In the genomic region with DNA sequence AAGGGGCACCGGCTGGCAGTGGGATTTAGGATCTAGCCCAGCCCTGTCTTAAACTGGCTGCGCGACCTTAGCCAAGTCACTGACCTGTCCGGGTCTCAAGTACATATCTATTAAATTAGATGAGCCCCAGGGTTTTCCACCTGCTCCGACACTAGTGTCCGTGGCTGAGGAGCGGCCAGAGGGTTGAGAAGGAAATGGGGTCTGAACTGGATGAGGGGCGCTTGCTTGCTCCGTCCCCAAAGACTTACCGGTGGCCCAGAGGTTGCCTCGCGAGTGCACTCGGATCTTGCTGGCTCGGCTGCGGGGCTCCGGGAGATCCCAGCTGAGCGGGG, we compare ENCODE assay signal across 8 cellular contexts. TPM values are rescaled to one million over a fixed set of nuclear protein-coding genes. Genes with fewer than 3 reads are reported as not detected.
DNase-seq lines count a peak whose midpoint lies in the region; ATAC-seq and TF ChIP-seq lines count a peak whose summit lies in the region.

No MANE protein-coding gene starts in this region.

- 22 to 38% (median 24%) methylated on average over 10 to 17 of the region's 17 CpGs for WGBS in heart left ventricle, 4 donors
- WGBS in mesendoderm (ENCODE audit: extremely low coverage, insufficient coverage, low lambda C conversion rate) = no CpG with 5 or more reads among the region's 17 CpGs

- H3K4me3 ChIP-seq in heart left ventricle (peak overlapping the region; percentile 6 to 87 (median 70)), mesendoderm (ENCODE audit: low read length) (peak overlapping the region; percentile 36), vagina (peak overlapping the region; percentile 60 to 62)

- H3K4me1 Mint-ChIP-seq in brain = peaks cover 53% of the 10 kb centered on the region

- no peak for TF ChIP-seq CTCF in heart left ventricle (IDR thresholded peaks at IDR 0.05)
- no peak for TF ChIP-seq CTCF in brain (conservative IDR thresholded peaks at IDR 0.05)
- TF ChIP-seq CTCF in vagina (IDR thresholded peaks at IDR 0.05) = no peak

- DNase-seq in heart left ventricle (peak in 1 of 5 donors; percentile 27), cardiac septum (ENCODE audit: low spot score) (no peak), mesendoderm (no peak), vagina (ENCODE audit: extremely low spot score in 2 of 2) (no peak)
- DNase-seq in activated effector memory CD4-positive, alpha-beta T cell treated with Interleukin-2 at 50 U/mL for 16 hours = no peak

- H3K27me3 ChIP-seq in heart left ventricle (no peaks in the 10 kb centered on the region), mesendoderm (ENCODE audit: insufficient read depth, low read length, poor library complexity) (no peaks in the 10 kb centered on the region), vagina (no peaks in the 10 kb centered on the region)

- H2BK120ac ChIP-seq in mesendoderm (ENCODE audit: low read depth, low read length) = no peak overlapping the region

- peak overlapping the region; percentile 80 to 84 (median 83) for H3K4me3 Mint-ChIP-seq in brain

- H3K4ac ChIP-seq in mesendoderm (ENCODE audit: low read depth, low read length) = peak overlapping the region; percentile 49

- TF ChIP-seq POLR2A in heart left ventricle (IDR thresholded peaks at IDR 0.05) = no peak
- TF ChIP-seq POLR2A in vagina (IDR thresholded peaks at IDR 0.05) = no peak

- no peak overlapping the region for H2BK15ac ChIP-seq in mesendoderm (replicated peaks; ENCODE audit: low read depth)

- peak overlapping the region in 3 of 5 experiments; percentile 56 to 91 (median 72) for H3K27ac Mint-ChIP-seq in brain

- peaks cover 10% of the 10 kb centered on the region for H3K27me3 Mint-ChIP-seq in brain

- no peak overlapping the region for H4K5ac ChIP-seq in mesendoderm (ENCODE audit: low read length)

- H3K18ac ChIP-seq in mesendoderm (ENCODE audit: low read length) = peak overlapping the region; percentile 61

- no peaks in the 10 kb centered on the region for H3K36me3 Mint-ChIP-seq in brain

- H3K4me1 ChIP-seq in heart left ventricle (peaks cover 0 to 46% (median 25%) of the 10 kb centered on the region in 12 donors), mesendoderm (ENCODE audit: control insufficient read depth, low read depth, low read length) (peaks cover 10% of the 10 kb centered on the region), vagina (peaks cover 29% of the 10 kb centered on the region)

- H3K4me2 ChIP-seq in mesendoderm (ENCODE audit: low read length) = peak overlapping the region; percentile 71

- H3K9me3 ChIP-seq in heart left ventricle (no peaks in the 10 kb centered on the region), vagina (no peaks in the 10 kb centered on the region)

- peak overlapping the region; percentile 87 for H3K56ac ChIP-seq in mesendoderm (ENCODE audit: low read length)

- no peak overlapping the region for H2AK5ac ChIP-seq in mesendoderm (ENCODE audit: low read length)

- ATAC-seq in heart left ventricle = no peak
- no peak for ATAC-seq in GM19328 (IDR thresholded peaks at IDR 0.05; ENCODE audit: unreplicated experiment)
- no peak for ATAC-seq in HG02798 (IDR thresholded peaks at IDR 0.05; ENCODE audit: poor library complexity, unreplicated experiment)

- peak overlapping the region; percentile 16 for H4K8ac ChIP-seq in mesendoderm (ENCODE audit: low read depth, low read length)

- peak overlapping the region; percentile 77 for H3K9ac ChIP-seq in mesendoderm (ENCODE audit: low read length)

- peaks cover 6% of the 10 kb centered on the region for H3K79me2 ChIP-seq in mesendoderm (ENCODE audit: control insufficient read depth, insufficient read depth, low read length)

- peak overlapping the region; percentile 91 for H3K23ac ChIP-seq in mesendoderm (ENCODE audit: low read length)

- H3K27ac ChIP-seq in heart left ventricle (peak overlapping the region in 11 of 12 donors; percentile 58 to 90 (median 79)), mesendoderm (ENCODE audit: low read depth, low read length) (peak overlapping the region; percentile 43), vagina (peak overlapping the region; percentile 88)

- H3K36me3 ChIP-seq in heart left ventricle (peaks cover 0 to 4% (median 0%) of the 10 kb centered on the region in 9 donors), mesendoderm (ENCODE audit: control insufficient read depth, insufficient read depth, low read length) (peaks cover under 1% of the 10 kb centered on the region), vagina (no peaks in the 10 kb centered on the region)

- intact Hi-C loops in heart left ventricle (cut with DNase I) (loop anchor here (2.0 to 10.0 kb wide), 15 partner anchors 45 to 277 kb away; a partner anchor contains a TSS), cardiac septum (cut with DNase I) (loop anchor here (5.0 to 10.0 kb wide), 4 partner anchors 57 to 260 kb away; a partner anchor contains a TSS), vagina (cut with DNase I) (loop anchor here (5.0 to 10.0 kb wide), 3 partner anchors 60 to 267 kb away; a partner anchor contains a TSS)

- H2BK5ac ChIP-seq in mesendoderm (ENCODE audit: low read length) = no peak overlapping the region

- H3K79me1 ChIP-seq in mesendoderm (ENCODE audit: low read length) = peaks cover 7% of the 10 kb centered on the region

- no peaks in the 10 kb centered on the region for H3K9me3 Mint-ChIP-seq in brain

RNA-seq across cellular contexts. Expression of a gene that starts 0.3 kb away (rescaled TPM):
- total RNA-seq in heart left ventricle (1 to 10 TPM; 1.4 to 8.6 (median 2.8) TPM), cardiac septum (2.6 TPM), vagina (12.3 TPM)
- polyA plus RNA-seq in heart left ventricle (1 to 10 TPM; 3.9 to 6.6 TPM), brain (ENCODE audit: insufficient read depth, low read depth, low replicate concordance) (10.5 TPM)
- 7.9 TPM for polyA plus RNA-seq in mesendoderm (2013, experiment 1 of 2)
- polyA plus RNA-seq in mesendoderm (2013, experiment 2 of 2) = 8.2 TPM

RNA-seq across cellular contexts. Expression of a gene that starts 3.6 kb away (rescaled TPM):
- total RNA-seq in heart left ventricle (10 to 100 TPM in 8 of 9 donors, 1 to 10 TPM in 1; 8.7 to 22.2 (median 13.9) TPM), cardiac septum (15.2 TPM), vagina (24.1 TPM)
- polyA plus RNA-seq in heart left ventricle (10 to 100 TPM in 1 of 2 donors, 1 to 10 TPM in 1; 9.2 to 20.6 TPM), brain (ENCODE audit: insufficient read depth, low read depth, low replicate concordance) (11.8 TPM)
- polyA plus RNA-seq in mesendoderm (2013, experiment 1 of 2) = 18.0 TPM
- polyA plus RNA-seq in mesendoderm (2013, experiment 2 of 2) = 17.9 TPM

RNA-seq across cellular contexts. Expression of a gene that starts 56.9 kb away (rescaled TPM):
- total RNA-seq in heart left ventricle = 10 to 100 TPM in 1 of 9 donors, 1 to 10 TPM in 8; 4.6 to 10.6 (median 6.3) TPM
- polyA plus RNA-seq in heart left ventricle = 1 to 10 TPM; 4.3 to 4.5 TPM
- 4.6 TPM for total RNA-seq in cardiac septum
- 10.7 TPM for polyA plus RNA-seq in brain (ENCODE audit: insufficient read depth, low read depth, low replicate concordance)
- 17.3 TPM for polyA plus RNA-seq in mesendoderm (2013, experiment 1 of 2)
- polyA plus RNA-seq in mesendoderm (2013, experiment 2 of 2) = 16.7 TPM
- total RNA-seq in vagina = 7.9 TPM

RNA-seq across cellular contexts. Expression of a gene that starts 58.2 kb away (rescaled TPM):
- 10 to 100 TPM; 55.7 to 95.7 (median 73.0) TPM for total RNA-seq in heart left ventricle
- 100 to 1,000 TPM in 1 of 2 donors, 10 to 100 TPM in 1; 73.3 to 152 TPM for polyA plus RNA-seq in heart left ventricle
- 63.8 TPM for total RNA-seq in cardiac septum
- polyA plus RNA-seq in brain (ENCODE audit: insufficient read depth, low read depth, low replicate concordance) = 143 TPM
- polyA plus RNA-seq in mesendoderm (2013, experiment 1 of 2) = 222 TPM
- polyA plus RNA-seq in mesendoderm (2013, experiment 2 of 2) = 222 TPM
- total RNA-seq in vagina = 99.2 TPM
